9 cellular contexts compared by ENCODE assay signal in the genomic region with DNA sequence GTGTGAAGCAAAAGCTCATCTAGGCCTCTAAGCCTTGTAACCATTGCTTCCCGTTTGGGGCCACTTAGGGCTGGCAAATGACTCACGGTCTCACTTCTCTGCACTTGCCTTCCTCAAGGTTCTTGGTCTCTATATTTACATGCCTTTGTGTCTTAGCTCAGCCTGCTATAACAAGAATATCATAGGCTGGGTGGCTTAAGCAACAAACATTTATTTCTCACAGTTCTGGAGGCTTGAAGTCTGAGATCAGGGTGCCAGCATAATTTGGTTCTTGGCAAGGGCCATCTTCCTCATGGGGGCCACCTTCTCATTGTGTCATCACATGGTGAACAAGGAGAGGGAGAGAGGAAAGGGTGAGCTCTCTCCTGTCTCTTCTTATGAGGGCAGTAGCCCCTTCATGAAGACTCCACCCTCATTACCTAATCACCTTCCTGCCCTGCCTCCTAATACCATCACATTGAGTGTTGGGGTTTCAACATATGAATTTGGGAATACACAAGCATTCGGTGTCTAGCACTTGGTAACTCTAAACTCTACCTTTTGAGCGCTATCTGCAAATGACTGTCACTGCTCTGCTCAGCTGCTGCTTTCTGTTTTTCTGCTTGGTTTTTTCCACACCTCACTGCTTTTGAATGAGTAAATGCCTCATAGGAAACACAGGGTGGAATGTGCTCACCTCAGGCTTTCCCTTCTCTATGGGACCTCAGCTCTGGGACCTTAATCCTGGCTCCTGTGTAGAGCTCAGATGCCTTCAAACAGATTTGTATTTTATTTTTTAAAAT. TPM values are rescaled to one million over a fixed set of nuclear protein-coding genes. Genes with fewer than 3 reads are reported as not detected.
DNase-seq lines count a peak whose midpoint lies in the region; FAIRE-seq and TF ChIP-seq lines count a peak whose summit lies in the region.
"Had no signal": no experiment of that assay in that cellular context is flagged by ENCODE, and none has a peak within 500 bp of the region (broad histone marks: within the 10 kb centered on the region; RNA-seq: fewer than 3 reads in every experiment).

No MANE protein-coding gene starts in this region.

- intact Hi-C loops in mammary epithelial cell (cut with micrococcal nuclease) = no loop called here
- intact Hi-C loops in breast epithelium (cut with DNase I; ENCODE audit: low total_unique reads) = no loop called here

- in situ Hi-C loops in mammary epithelial cell (cut with MboI; ENCODE audit: low sequenced_read_pairs in 2 of 2) = no loop called here

- dilution Hi-C loops in mammary epithelial cell (cut with HindIII; ENCODE audit: low sequenced_read_pairs) = no loop called here

- H3K4me1 ChIP-seq in mammary epithelial cell (ENCODE audit: insufficient read depth, low read length) (peaks cover 14% of the 10 kb centered on the region), breast epithelium (no peaks in the 10 kb centered on the region), skeletal muscle tissue (ENCODE audit: control insufficient read depth in 3 of 3, insufficient read depth in 3 of 3, low read length in 3 of 3) (peaks cover 12 to 15% (median 13%) of the 10 kb centered on the region in 3 donors)

- H3K4me3 ChIP-seq in mammary epithelial cell (replicated peaks in 1 of 3; ENCODE audit: insufficient read depth in 1 of 3, low read depth in 2 of 3, low read length in 3 of 3) (no peak overlapping the region), breast epithelium (no peak overlapping the region), bronchial epithelial cell (ENCODE audit: low read depth, low read length) (no peak overlapping the region), skeletal muscle tissue (ENCODE audit: low read length in 3 of 3) (peak overlapping the region in 1 of 3 donors; percentile 12)

- no peaks in the 10 kb centered on the region for H3K9me3 ChIP-seq in mammary epithelial cell (replicated peaks; ENCODE audit: insufficient read depth, low read length)
- no peaks in the 10 kb centered on the region for H3K9me3 ChIP-seq in breast epithelium
- no peaks in the 10 kb centered on the region for H3K9me3 ChIP-seq in skeletal muscle tissue (ENCODE audit: control insufficient read depth in 3 of 3, low read length in 3 of 3)

- FAIRE-seq in bronchial epithelial cell (lab: Jason Lieb, UNC) = peak; percentile 43
- FAIRE-seq: G401.6 had no signal

- TF ChIP-seq POLR2A in breast epithelium (IDR thresholded peaks at IDR 0.05) = no peak

- no peak overlapping the region for H3K4me2 ChIP-seq in mammary epithelial cell (ENCODE audit: insufficient read depth, low read depth, low read length)

- no peaks in the 10 kb centered on the region for H3K27me3 ChIP-seq in mammary epithelial cell (ENCODE audit: insufficient read depth, low read length)
- no peaks in the 10 kb centered on the region for H3K27me3 ChIP-seq in breast epithelium
- H3K27me3 ChIP-seq in bronchial epithelial cell (ENCODE audit: control insufficient read depth, insufficient read depth, low read length) = no peaks in the 10 kb centered on the region
- H3K27me3 ChIP-seq in skeletal muscle tissue (ENCODE audit: control insufficient read depth in 3 of 3, insufficient read depth in 3 of 3, low read length in 3 of 3) = no peaks in the 10 kb centered on the region

- H3K9ac ChIP-seq in mammary epithelial cell (ENCODE audit: insufficient read depth, low read length) (no peak overlapping the region), skeletal muscle tissue (ENCODE audit: low read depth in 1 of 3, low read length in 3 of 3) (peak overlapping the region in 1 of 3 donors; percentile 9)

- BruUV-seq in mammary epithelial cell (replicated peaks; lab: Mats Ljungman, UMichigan) = no TSS peak

- DNase-seq in mammary epithelial cell (no peak), breast epithelium (ENCODE audit: low spot score in 2 of 2) (no peak), HT1080 (ENCODE audit: low read depth) (peak; percentile 77), bronchial epithelial cell (ENCODE audit: low read depth) (peak; percentile 90), occipital lobe (lab: John Stamatoyannopoulos, UW) (no peak), LoVo (ENCODE audit: low spot score) (no peak), retina (no peak)

- no peaks in the 10 kb centered on the region for H4K20me1 ChIP-seq in mammary epithelial cell (ENCODE audit: insufficient read depth, low read length)

- H3K36me3 ChIP-seq in mammary epithelial cell (ENCODE audit: insufficient read depth, low read length) (no peaks in the 10 kb centered on the region), breast epithelium (no peaks in the 10 kb centered on the region), bronchial epithelial cell (ENCODE audit: control insufficient read depth, insufficient read depth, low read length) (no peaks in the 10 kb centered on the region), skeletal muscle tissue (ENCODE audit: control insufficient read depth in 3 of 3, insufficient read depth in 3 of 3, low read length in 3 of 3) (no peaks in the 10 kb centered on the region)

- H3K79me2 ChIP-seq in mammary epithelial cell (ENCODE audit: insufficient read depth, low read length) = no peaks in the 10 kb centered on the region

- H3K27ac ChIP-seq in mammary epithelial cell (ENCODE audit: insufficient read depth, low read depth, low read length) (no peak overlapping the region), breast epithelium (no peak overlapping the region), skeletal muscle tissue (ENCODE audit: low read depth, low read length) (peak overlapping the region; percentile 70)

- TF ChIP-seq CTCF in mammary epithelial cell (conservative IDR thresholded peaks at IDR 0.05 in 1 of 2, IDR thresholded peaks at IDR 0.05 in 1 of 2; ENCODE audit: extremely low read depth in 1 of 2, insufficient read depth in 1 of 2, low read depth in 1 of 2, low read length in 2 of 2) (no peak), breast epithelium (IDR thresholded peaks at IDR 0.05) (no peak), bronchial epithelial cell (IDR thresholded peaks at IDR 0.05; ENCODE audit: insufficient read depth, low read length, severe bottlenecking) (no peak)

- peak overlapping the region; percentile 6 for H2AFZ ChIP-seq in mammary epithelial cell (ENCODE audit: low read depth, low read length)

- CTCF ChIA-PET in mammary epithelial cell (lab: Charles Lee; ENCODE audit: low non-redundant PET) = no interaction called here

- 97% methylated on average over 4 of the region's 4 CpGs for WGBS in mammary epithelial cell (ENCODE audit: low coverage, missing lambda C conversion rate)

RNA-seq across cellular contexts. Expression of a gene that starts 16.2 kb away (rescaled TPM):
- total RNA-seq in mammary epithelial cell (10 to 100 TPM in 1 of 2 donors, not detected in 1; 11.2 TPM), breast epithelium (10 to 100 TPM; 53.0 to 68.5 (median 56.3) TPM), bronchial epithelial cell (8.8 and 10.3 TPM in 2 replicates), skeletal muscle tissue (16.7 TPM), occipital lobe (99.0 TPM)
- 1.4 TPM for polyA plus RNA-seq in mammary epithelial cell
- polyA minus RNA-seq in mammary epithelial cell = not detected
- total RNA-seq in HT1080 (2014; rRNA removed; shearing (Covaris generic)) = 0.24 TPM in 1 of 2 replicates, not detected in the other
- not detected in 2 replicates for polyA plus RNA-seq in HT1080 (2015; cell fraction: cytosol; rRNA removed)
- polyA plus RNA-seq in HT1080 (2015; cell fraction: nucleus; rRNA removed) = 0.53 and 0.80 TPM in 2 replicates

Comparison
In these comparisons a context has a peak if more than half of its experiments do, and no peak if none do; other contexts are left out.
1. DNase-seq: peak in HT1080 (single experiment) and bronchial epithelial cell (single experiment); none in mammary epithelial cell (single experiment), breast epithelium (0 of 2), occipital lobe (single experiment), LoVo (single experiment) and retina (single experiment).